8 cellular contexts compared by ENCODE assay signal in genomic region chr4:52658671-52659015, GRCh38. TPM values are rescaled to one million over a fixed set of nuclear protein-coding genes. Genes with fewer than 3 reads are reported as not detected.
A peak's percentile ranks its signal among the peaks of the same experiment; 100 is the strongest.
DNase-seq lines count a peak whose midpoint lies in the region; ATAC-seq, FAIRE-seq and TF ChIP-seq lines count a peak whose summit lies in the region.

No MANE protein-coding gene starts in this region.

- no peaks in the 10 kb centered on the region for H3K27me3 ChIP-seq in skeletal muscle satellite cell (ENCODE audit: control insufficient read depth, insufficient read depth, low read length)

- CTCF ChIA-PET in activated CD4-positive, alpha-beta memory T cell treated with anti-CD3 and anti-CD28 coated beads, Interleukin-2, amount 10 ng/mL, durations not matched to agents 7 days and 5 days (lab: Charles Lee), result interaction anchor here (1.1 to 2.0 kb wide), 6 partner anchors 9 to 113 kb away, joined by 3 to 10 read pairs (median 6); no protein-coding TSS in a partner anchor

- peaks cover 30% of the 10 kb centered on the region for H3K4me1 Mint-ChIP-seq in activated CD4-positive, alpha-beta memory T cell treated with anti-CD3 and anti-CD28 coated beads, Interleukin-2, amount 10 ng/mL, durations not matched to agents 7 days and 5 days

- peak overlapping the region; percentile 93 for H3K4me2 ChIP-seq in skeletal muscle satellite cell (ENCODE audit: low read length)

- H3K9me3 Mint-ChIP-seq in activated CD4-positive, alpha-beta memory T cell treated with anti-CD3 and anti-CD28 coated beads, Interleukin-2, amount 10 ng/mL, durations not matched to agents 7 days and 5 days, result peaks cover 4% of the 10 kb centered on the region

- H3K4me3 Mint-ChIP-seq in activated CD4-positive, alpha-beta memory T cell treated with anti-CD3 and anti-CD28 coated beads, Interleukin-2, amount 10 ng/mL, durations not matched to agents 7 days and 5 days, result peak overlapping the region; percentile 77

- peak overlapping the region; percentile 94 for H3K9ac ChIP-seq in skeletal muscle satellite cell (ENCODE audit: low read depth, low read length)

- FAIRE-seq in GM12891 (lab: Jason Lieb, UNC), result peak; percentile 41

- intact Hi-C loops in left ventricle myocardium superior (cut with micrococcal nuclease), result no loop called here

- H3K27ac Mint-ChIP-seq in activated CD4-positive, alpha-beta memory T cell treated with anti-CD3 and anti-CD28 coated beads, Interleukin-2, amount 10 ng/mL, durations not matched to agents 7 days and 5 days, result no peak overlapping the region

- TF ChIP-seq POLR2A in GM12891 (IDR thresholded peaks at IDR 0.05; ENCODE audit: low read depth, low read length), result no peak

- POLR2A ChIA-PET in activated CD4-positive, alpha-beta memory T cell treated with anti-CD3 and anti-CD28 coated beads, Interleukin-2, amount 10 ng/mL, durations not matched to agents 7 days and 5 days (lab: Charles Lee), result interaction anchor here (0.9 to 3.1 kb wide), 7 partner anchors 9 to 70 kb away, joined by 3 to 61 read pairs (median 5); no protein-coding TSS in a partner anchor

- peaks cover 16% of the 10 kb centered on the region for H3K4me1 ChIP-seq in skeletal muscle satellite cell (ENCODE audit: control insufficient read depth, insufficient read depth, low read length)

- no peaks in the 10 kb centered on the region for H3K9me3 ChIP-seq in skeletal muscle satellite cell (replicated peaks; ENCODE audit: low read length)

- no peaks in the 10 kb centered on the region for H3K27me3 Mint-ChIP-seq in activated CD4-positive, alpha-beta memory T cell treated with anti-CD3 and anti-CD28 coated beads, Interleukin-2, amount 10 ng/mL, durations not matched to agents 7 days and 5 days

- peak; percentile 48 for DNase-seq in GM12891 (ENCODE audit: insufficient read length, low spot score)
- DNase-seq in activated CD4-positive, alpha-beta memory T cell treated with anti-CD3 and anti-CD28 coated beads, Interleukin-2, amount 10 ng/mL, durations not matched to agents 7 days and 5 days, result no peak
- peak; percentile 42 for DNase-seq in left ventricle myocardium superior
- DNase-seq in NCI-H1436 treated with DMSO at 0.1 percent for 48 hours (lab: John Stamatoyannopoulos, UW), result no peak
- DNase-seq in NCI-H226, result no peak
- no peak for DNase-seq in midbrain (lab: John Stamatoyannopoulos, UW)

- peak overlapping the region; percentile 96 for H3K4me3 ChIP-seq in skeletal muscle satellite cell (ENCODE audit: low read length)

- H3K36me3 Mint-ChIP-seq in activated CD4-positive, alpha-beta memory T cell treated with anti-CD3 and anti-CD28 coated beads, Interleukin-2, amount 10 ng/mL, durations not matched to agents 7 days and 5 days (ENCODE audit: low read depth), result peaks cover 46% of the 10 kb centered on the region

- peak; percentile 14 for ATAC-seq in HG02885 (IDR thresholded peaks at IDR 0.05; ENCODE audit: poor library complexity, unreplicated experiment)
- no peak for ATAC-seq in left ventricle myocardium superior

- H3K36me3 ChIP-seq in skeletal muscle satellite cell (ENCODE audit: insufficient read depth, low read length), result no peaks in the 10 kb centered on the region

TF ChIP-seq in GM12891, 5 proteins besides CTCF, POLR2A, EP300 and RAD21:
- no peak for TF ChIP-seq TAF1 (IDR thresholded peaks at IDR 0.05; ENCODE audit: low read depth, low read length)
- no peak for TF ChIP-seq PAX5 (IDR thresholded peaks at IDR 0.05; ENCODE audit: insufficient read depth, low read length, severe bottlenecking)
- no peak for TF ChIP-seq POU2F2 (IDR thresholded peaks at IDR 0.05; ENCODE audit: low read depth, low read length)
- no peak for TF ChIP-seq SPI1 (IDR thresholded peaks at IDR 0.05; ENCODE audit: low read depth, low read length)
- TF ChIP-seq POLR2AphosphoS5 (IDR thresholded peaks at IDR 0.05; ENCODE audit: low read depth, low read length), result no peak

RNA-seq across cellular contexts. Expression of gene USP46, which starts 0.5 kb away (rescaled TPM):
- 5.3 TPM for polyA plus RNA-seq in GM12891 (2012; ENCODE audit: low read depth, missing spikeins)
- total RNA-seq in activated CD4-positive, alpha-beta memory T cell treated with anti-CD3 and anti-CD28 coated beads, Interleukin-2, amount 10 ng/mL, durations not matched to agents 7 days and 5 days, result 10 to 100 TPM; 13.1 to 15.0 TPM
- total RNA-seq in left ventricle myocardium superior, result 61.1 TPM
- 11.6 and 13.7 TPM in 2 replicates for total RNA-seq in skeletal muscle satellite cell (2012; rRNA removed)

Comparison
In these comparisons a context has a peak if more than half of its experiments do, and no peak if none do; other contexts are left out.
1. DNase-seq: peak in GM12891 (single experiment) and left ventricle myocardium superior (single experiment); none in activated CD4-positive, alpha-beta memory T cell treated with anti-CD3 and anti-CD28 coated beads, Interleukin-2, amount 10 ng/mL, durations not matched to agents 7 days and 5 days (single experiment), NCI-H1436 treated with DMSO at 0.1 percent for 48 hours (single experiment), NCI-H226 (single experiment) and midbrain (single experiment).